In the genomic region with DNA sequence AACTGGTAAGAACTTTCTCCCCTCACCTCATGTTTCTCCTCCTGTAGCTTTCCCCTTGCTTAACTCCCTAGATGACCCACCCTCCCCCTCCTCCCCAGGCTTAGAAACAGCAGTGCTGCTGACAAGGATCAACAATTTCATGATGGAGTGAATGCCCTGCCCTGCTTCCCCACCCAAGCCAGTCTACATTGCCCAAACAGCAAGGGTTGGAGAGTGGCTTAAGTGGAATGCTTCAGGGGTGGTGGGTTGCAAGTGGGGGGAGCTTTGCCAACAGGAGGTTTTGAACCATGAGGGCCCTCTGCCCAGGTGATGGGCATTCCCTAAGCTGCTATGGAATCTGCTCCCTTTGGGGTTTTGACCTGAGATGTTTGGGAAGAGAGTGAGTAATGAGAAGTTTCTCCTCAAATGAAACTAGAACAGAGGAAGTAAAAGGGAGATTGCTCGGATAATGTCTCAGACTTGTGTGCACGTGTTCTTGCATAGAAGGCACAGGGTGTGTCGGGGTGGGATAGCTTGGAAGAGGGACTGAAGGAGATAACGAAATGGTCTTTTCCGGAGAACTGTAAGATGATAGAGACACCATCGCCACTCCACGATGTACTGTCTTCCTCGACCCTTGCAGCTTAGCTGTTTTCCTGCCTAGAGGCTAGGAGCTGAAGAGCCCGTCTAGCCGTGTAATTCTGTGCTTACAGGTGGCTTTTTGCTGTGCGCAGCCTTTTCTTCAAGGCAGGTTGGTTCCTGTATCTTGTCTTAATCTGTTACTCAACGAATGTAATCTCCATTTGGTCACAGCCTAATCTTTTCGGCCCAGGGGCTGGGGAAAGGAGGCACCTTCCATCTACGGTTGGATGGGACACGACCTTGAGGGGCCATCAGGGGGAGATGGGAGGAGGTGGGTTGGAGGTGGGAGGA, we compare ENCODE assay signal across 8 cellular contexts. TPM values are rescaled to one million over a fixed set of nuclear protein-coding genes. Genes with fewer than 3 reads are reported as not detected.
A peak's percentile ranks its signal among the peaks of the same experiment; 100 is the strongest.
DNase-seq lines count a peak whose midpoint lies in the region; ATAC-seq and TF ChIP-seq lines count a peak whose summit lies in the region.

No MANE protein-coding gene starts in this region.

- H3K27ac Mint-ChIP-seq in brain = peak overlapping the region; percentile 1 to 95 (median 94)

- peak overlapping the region; percentile 91 to 96 (median 94) for H3K4me3 Mint-ChIP-seq in brain

- H3K9ac ChIP-seq in HUES6 (ENCODE audit: low read length) (peak overlapping the region; percentile 34), muscle layer of colon (ENCODE audit: low read length) (no peak overlapping the region)

- no peak for ATAC-seq in HG03457 (IDR thresholded peaks at IDR 0.05; ENCODE audit: unreplicated experiment)
- no peak for ATAC-seq in HG03045 (IDR thresholded peaks at IDR 0.05; ENCODE audit: unreplicated experiment)

- H3K27me3 Mint-ChIP-seq in brain = peaks cover 7% of the 10 kb centered on the region

- H3K4me1 Mint-ChIP-seq in brain = peaks cover 29% of the 10 kb centered on the region

- no peaks in the 10 kb centered on the region for H3K36me3 Mint-ChIP-seq in brain

- H3K4me1 ChIP-seq in HUES6 (ENCODE audit: control insufficient read depth, insufficient read depth, low read length) (peaks cover 17% of the 10 kb centered on the region; the same call in 1 of the 2 replicates), muscle layer of colon (ENCODE audit: insufficient read depth, low read length) (peaks cover 5% of the 10 kb centered on the region)

- POLR2A ChIA-PET in BJ (lab: Charles Lee) = interaction anchor here (0.7 kb wide), 1 partner anchor 66 kb away, joined by 3 read pairs; no protein-coding TSS in a partner anchor

- H3K9me3 ChIP-seq in HUES6 (ENCODE audit: control insufficient read depth, insufficient read depth, low read depth, low read length) = peaks cover 14% of the 10 kb centered on the region; the same call in 1 of the 2 replicates
- H3K9me3 ChIP-seq in muscle layer of colon (ENCODE audit: low read length) = no peaks in the 10 kb centered on the region

- peaks cover 0 to 8% (median 0%) of the 10 kb centered on the region in 5 experiments for H3K9me3 Mint-ChIP-seq in brain

- H3K27me3 ChIP-seq in BJ (ENCODE audit: control insufficient read depth, insufficient read depth, low read length) (no peaks in the 10 kb centered on the region), HUES6 (ENCODE audit: control insufficient read depth, insufficient read depth, low read length) (peaks cover 15% of the 10 kb centered on the region; the same call in 1 of the 2 replicates), muscle layer of colon (ENCODE audit: control insufficient read depth in 1 of 2, insufficient read depth in 2 of 2, low read length in 2 of 2) (peaks cover 0 to 13% of the 10 kb centered on the region in 2 donors)

- TF ChIP-seq CTCF in BJ (IDR thresholded peaks at IDR 0.05; ENCODE audit: insufficient read depth, low read depth, low read length) (no peak), brain (conservative IDR thresholded peaks at IDR 0.05) (no peak), GM13977 (IDR thresholded peaks at IDR 0.05; ENCODE audit: extremely low read depth, insufficient read depth, missing control alignments) (no peak)

- H3K4me3 ChIP-seq in BJ (ENCODE audit: low read depth, low read length) (peak overlapping the region; percentile 78), HUES6 (ENCODE audit: low read depth, low read length) (peak overlapping the region; percentile 91), muscle layer of colon (ENCODE audit: low read depth in 1 of 2, low read length in 2 of 2) (peak overlapping the region; percentile 49 to 78)

- CTCF ChIA-PET in BJ (lab: Yijun Ruan, JAX) = interaction anchor here (0.5 to 1.8 kb wide), 4 partner anchors 131 to 300 kb away, joined by 3 to 6 read pairs (median 4); partner anchors contain the start of gene IGBP1

- H3K36me3 ChIP-seq in BJ (ENCODE audit: control insufficient read depth, insufficient read depth, low read length) = no peaks in the 10 kb centered on the region
- 0 out of 2 replicates have a peak, but pooled peaks cover 4% of the 10 kb centered on the region for H3K36me3 ChIP-seq in HUES6 (ENCODE audit: control insufficient read depth, insufficient read depth, low read length)
- no peaks in the 10 kb centered on the region for H3K36me3 ChIP-seq in muscle layer of colon (ENCODE audit: insufficient read depth, low read length)

- no peak overlapping the region for H3K27ac ChIP-seq in HUES6 (ENCODE audit: low read depth, low read length)
- H3K27ac ChIP-seq in muscle layer of colon (ENCODE audit: low read depth, low read length) = no peak overlapping the region

- DNase-seq in BJ (ENCODE audit: low read depth) (no peak), GM13977 (ENCODE audit: low spot score) (no peak), NCI-H2196 (lab: John Stamatoyannopoulos, UW; ENCODE audit: unreplicated experiment) (no peak)

- in situ Hi-C loops in GM13977 (cut with MboI; ENCODE audit: low pct_unique_long_range_greater_than_20kb, low sequenced_read_pairs, unreplicated experiment) = no loop called here

RNA-seq across cellular contexts. Expression of gene GDPD2, which starts 10.1 kb away (rescaled TPM):
- polyA plus RNA-seq in BJ (2011; rRNA removed) (not detected in 2 replicates), brain (ENCODE audit: insufficient read depth, low read depth, low replicate concordance) (2.1 TPM)
- polyA minus RNA-seq in BJ (2011; rRNA and poly(A)+ RNA removed) = not detected in 2 replicates

RNA-seq across cellular contexts. Expression of gene DLG3, which starts 11.4 kb away (rescaled TPM):
- 9.8 and 14.3 TPM in 2 replicates for polyA plus RNA-seq in BJ (2011; rRNA removed)
- polyA minus RNA-seq in BJ (2011; rRNA and poly(A)+ RNA removed) = 6.0 and 6.4 TPM in 2 replicates
- polyA plus RNA-seq in brain (ENCODE audit: insufficient read depth, low read depth, low replicate concordance) = 37.9 TPM
